ENCODE assay signal across 1 cellular context in the genomic region with DNA sequence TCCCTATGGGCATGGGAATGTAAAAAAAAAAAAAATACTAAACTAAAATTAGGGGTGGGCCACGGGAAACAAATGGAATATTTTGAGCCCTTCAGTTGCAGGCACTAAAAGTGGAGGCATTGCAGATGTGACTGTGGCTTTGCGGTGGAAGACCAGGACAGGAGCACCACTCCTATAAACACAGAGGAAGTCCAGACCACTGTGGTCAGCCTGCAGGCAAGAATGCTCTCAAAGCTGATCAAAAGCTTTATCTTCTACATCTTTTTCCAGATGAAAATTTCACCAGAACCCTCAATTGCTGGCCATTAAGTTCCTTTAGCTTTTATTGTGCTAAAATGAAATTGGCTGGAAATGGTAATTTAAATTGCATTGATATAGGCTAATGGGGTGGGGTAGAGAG.
TF ChIP-seq lines count a peak whose summit lies in the region.

No MANE protein-coding gene starts in this region.

TF ChIP-seq in SK-N-SH, 30 proteins besides CTCF, POLR2A, EP300 and RAD21 (continued from another document):
- TF ChIP-seq, protein P1, sequence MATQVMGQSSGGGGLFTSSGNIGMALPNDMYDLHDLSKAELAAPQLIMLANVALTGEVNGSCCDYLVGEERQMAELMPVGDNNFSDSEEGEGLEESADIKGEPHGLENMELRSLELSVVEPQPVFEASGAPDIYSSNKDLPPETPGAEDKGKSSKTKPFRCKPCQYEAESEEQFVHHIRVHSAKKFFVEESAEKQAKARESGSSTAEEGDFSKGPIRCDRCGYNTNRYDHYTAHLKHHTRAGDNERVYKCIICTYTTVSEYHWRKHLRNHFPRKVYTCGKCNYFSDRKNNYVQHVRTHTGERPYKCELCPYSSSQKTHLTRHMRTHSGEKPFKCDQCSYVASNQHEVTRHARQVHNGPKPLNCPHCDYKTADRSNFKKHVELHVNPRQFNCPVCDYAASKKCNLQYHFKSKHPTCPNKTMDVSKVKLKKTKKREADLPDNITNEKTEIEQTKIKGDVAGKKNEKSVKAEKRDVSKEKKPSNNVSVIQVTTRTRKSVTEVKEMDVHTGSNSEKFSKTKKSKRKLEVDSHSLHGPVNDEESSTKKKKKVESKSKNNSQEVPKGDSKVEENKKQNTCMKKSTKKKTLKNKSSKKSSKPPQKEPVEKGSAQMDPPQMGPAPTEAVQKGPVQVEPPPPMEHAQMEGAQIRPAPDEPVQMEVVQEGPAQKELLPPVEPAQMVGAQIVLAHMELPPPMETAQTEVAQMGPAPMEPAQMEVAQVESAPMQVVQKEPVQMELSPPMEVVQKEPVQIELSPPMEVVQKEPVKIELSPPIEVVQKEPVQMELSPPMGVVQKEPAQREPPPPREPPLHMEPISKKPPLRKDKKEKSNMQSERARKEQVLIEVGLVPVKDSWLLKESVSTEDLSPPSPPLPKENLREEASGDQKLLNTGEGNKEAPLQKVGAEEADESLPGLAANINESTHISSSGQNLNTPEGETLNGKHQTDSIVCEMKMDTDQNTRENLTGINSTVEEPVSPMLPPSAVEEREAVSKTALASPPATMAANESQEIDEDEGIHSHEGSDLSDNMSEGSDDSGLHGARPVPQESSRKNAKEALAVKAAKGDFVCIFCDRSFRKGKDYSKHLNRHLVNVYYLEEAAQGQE (IDR thresholded peaks at IDR 0.05; ENCODE audit: low read depth, low read length), result no peak
- TF ChIP-seq, protein P2, sequence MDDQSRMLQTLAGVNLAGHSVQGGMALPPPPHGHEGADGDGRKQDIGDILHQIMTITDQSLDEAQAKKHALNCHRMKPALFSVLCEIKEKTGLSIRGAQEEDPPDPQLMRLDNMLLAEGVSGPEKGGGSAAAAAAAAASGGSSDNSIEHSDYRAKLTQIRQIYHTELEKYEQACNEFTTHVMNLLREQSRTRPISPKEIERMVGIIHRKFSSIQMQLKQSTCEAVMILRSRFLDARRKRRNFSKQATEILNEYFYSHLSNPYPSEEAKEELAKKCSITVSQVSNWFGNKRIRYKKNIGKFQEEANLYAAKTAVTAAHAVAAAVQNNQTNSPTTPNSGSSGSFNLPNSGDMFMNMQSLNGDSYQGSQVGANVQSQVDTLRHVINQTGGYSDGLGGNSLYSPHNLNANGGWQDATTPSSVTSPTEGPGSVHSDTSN (IDR thresholded peaks at IDR 0.05), result peak; percentile 9; the same call in 1 of the 2 replicates
